Comparison of ENCODE assay signal across 12 cellular contexts in genomic region chr9:20479419-20480155, GRCh38.
DNase-seq lines count a peak whose midpoint lies in the region; ATAC-seq and TF ChIP-seq lines count a peak whose summit lies in the region.
"Had no signal": no experiment of that assay in that cellular context is flagged by ENCODE, and none has a peak within 500 bp of the region (broad histone marks: within the 10 kb centered on the region; RNA-seq: fewer than 3 reads in every experiment).

No MANE protein-coding gene starts in this region.

- no peaks in the 10 kb centered on the region for H3K27me3 ChIP-seq in CD4-positive, alpha-beta memory T cell (ENCODE audit: insufficient read depth, low read length)
- H3K27me3 ChIP-seq: ascending aorta had no signal

- peaks cover 78% of the 10 kb centered on the region for H3K4me1 Mint-ChIP-seq in activated naive CD4-positive, alpha-beta T cell treated with anti-CD3 and anti-CD28 coated beads, Interleukin-2, amount 50 U/mL, for 24 hours
- peaks cover 40% of the 10 kb centered on the region for H3K4me1 Mint-ChIP-seq in activated naive CD4-positive, alpha-beta T cell treated with anti-CD3 and anti-CD28 coated beads, Interleukin-2, amount 10 ng/mL, durations not matched to agents 7 days and 5 days
- peaks cover 26 to 52% (median 42%) of the 10 kb centered on the region in 4 donors for H3K4me1 Mint-ChIP-seq in CD4-positive, alpha-beta memory T cell

- H3K4me3 Mint-ChIP-seq in activated naive CD4-positive, alpha-beta T cell treated with anti-CD3 and anti-CD28 coated beads, Interleukin-2, amount 50 U/mL, for 24 hours: no peak overlapping the region
- no peak overlapping the region for H3K4me3 Mint-ChIP-seq in activated naive CD4-positive, alpha-beta T cell treated with anti-CD3 and anti-CD28 coated beads, Interleukin-2, amount 10 ng/mL, durations not matched to agents 7 days and 5 days
- H3K4me3 Mint-ChIP-seq in CD4-positive, alpha-beta memory T cell: no peak overlapping the region

- H3K9me3 Mint-ChIP-seq in activated naive CD4-positive, alpha-beta T cell treated with anti-CD3 and anti-CD28 coated beads, Interleukin-2, amount 50 U/mL, for 24 hours: peaks cover 3% of the 10 kb centered on the region
- no peaks in the 10 kb centered on the region for H3K9me3 Mint-ChIP-seq in activated naive CD4-positive, alpha-beta T cell treated with anti-CD3 and anti-CD28 coated beads, Interleukin-2, amount 10 ng/mL, durations not matched to agents 7 days and 5 days
- no peaks in the 10 kb centered on the region for H3K9me3 Mint-ChIP-seq in CD4-positive, alpha-beta memory T cell

- no peaks in the 10 kb centered on the region for H3K36me3 ChIP-seq in mucosa of descending colon (ENCODE audit: low read depth)
- H3K36me3 ChIP-seq in CD4-positive, alpha-beta memory T cell (ENCODE audit: insufficient read depth, low read length): no peaks in the 10 kb centered on the region
- H3K36me3 ChIP-seq: ascending aorta had no signal

- no peaks in the 10 kb centered on the region for H3K27me3 Mint-ChIP-seq in activated naive CD4-positive, alpha-beta T cell treated with anti-CD3 and anti-CD28 coated beads, Interleukin-2, amount 50 U/mL, for 24 hours
- no peaks in the 10 kb centered on the region for H3K27me3 Mint-ChIP-seq in activated naive CD4-positive, alpha-beta T cell treated with anti-CD3 and anti-CD28 coated beads, Interleukin-2, amount 10 ng/mL, durations not matched to agents 7 days and 5 days
- no peaks in the 10 kb centered on the region for H3K27me3 Mint-ChIP-seq in CD4-positive, alpha-beta memory T cell

- intact Hi-C loops in mucosa of descending colon (cut with DNase I, micrococcal nuclease): no loop called here
- intact Hi-C loops in CD4-positive, alpha-beta memory T cell (cut with micrococcal nuclease): no loop called here

- CTCF ChIA-PET in activated naive CD4-positive, alpha-beta T cell treated with anti-CD3 and anti-CD28 coated beads, Interleukin-2, amount 10 ng/mL, durations not matched to agents 7 days and 5 days (lab: Charles Lee): no interaction called here
- CTCF ChIA-PET in CD4-positive, alpha-beta memory T cell (lab: Charles Lee; ENCODE audit: partially characterized antibody): no interaction called here

- no peak overlapping the region for H3K27ac ChIP-seq in CD4-positive, alpha-beta memory T cell (ENCODE audit: low read depth, low read length)
- H3K27ac ChIP-seq: A549, ascending aorta had no signal

- no peak overlapping the region for H3K4me3 ChIP-seq in mucosa of descending colon
- no peak overlapping the region for H3K4me3 ChIP-seq in CD4-positive, alpha-beta memory T cell (ENCODE audit: low read length in 2 of 2)
- H3K4me3 ChIP-seq: A549, ascending aorta had no signal

- peak overlapping the region; percentile 30 for H3K27ac Mint-ChIP-seq in activated naive CD4-positive, alpha-beta T cell treated with anti-CD3 and anti-CD28 coated beads, Interleukin-2, amount 50 U/mL, for 24 hours
- H3K27ac Mint-ChIP-seq in activated naive CD4-positive, alpha-beta T cell treated with anti-CD3 and anti-CD28 coated beads, Interleukin-2, amount 10 ng/mL, durations not matched to agents 7 days and 5 days: no peak overlapping the region
- H3K27ac Mint-ChIP-seq in CD4-positive, alpha-beta memory T cell: peak overlapping the region in 1 of 7 donors; percentile 7

- peaks cover 12% of the 10 kb centered on the region for H3K36me3 Mint-ChIP-seq in activated naive CD4-positive, alpha-beta T cell treated with anti-CD3 and anti-CD28 coated beads, Interleukin-2, amount 50 U/mL, for 24 hours
- peaks cover 30% of the 10 kb centered on the region for H3K36me3 Mint-ChIP-seq in activated naive CD4-positive, alpha-beta T cell treated with anti-CD3 and anti-CD28 coated beads, Interleukin-2, amount 10 ng/mL, durations not matched to agents 7 days and 5 days
- H3K36me3 Mint-ChIP-seq in CD4-positive, alpha-beta memory T cell: peaks cover 0 to 5% of the 10 kb centered on the region in 2 donors

- H3K4me1 ChIP-seq in mucosa of descending colon (ENCODE audit: low read depth): peaks cover 7% of the 10 kb centered on the region
- peaks cover 5% of the 10 kb centered on the region for H3K4me1 ChIP-seq in CD4-positive, alpha-beta memory T cell (ENCODE audit: insufficient read depth, low read length)

- no peak for DNase-seq in activated naive CD4-positive, alpha-beta T cell treated with anti-CD3 and anti-CD28 coated beads, Interleukin-2, amount 10 ng/mL, durations not matched to agents 7 days and 5 days
- peak; percentile 20 for DNase-seq in HCEC 1CT
- DNase-seq in mucosa of descending colon: no peak
- DNase-seq in DMS153 treated with DMSO at 0.1 percent for 48 hours (lab: John Stamatoyannopoulos, UW; ENCODE audit: unreplicated experiment): no peak
- no peak for DNase-seq in activated CD4-positive, CD25-positive, alpha-beta regulatory T cell treated with anti-CD3 and anti-CD28 coated beads, Interleukin-2, amount 50 U/mL, for 72 hours
- no peak for DNase-seq in CD4-positive, alpha-beta memory T cell
- DNase-seq: activated CD4-positive, CD25-positive, alpha-beta regulatory T cell; NCI-H1694 had no signal

- no peaks in the 10 kb centered on the region for H3K9me3 ChIP-seq in mucosa of descending colon
- no peaks in the 10 kb centered on the region for H3K9me3 ChIP-seq in CD4-positive, alpha-beta memory T cell (ENCODE audit: control insufficient read depth in 1 of 2, low read length in 2 of 2)
- H3K9me3 ChIP-seq: A549, ascending aorta had no signal

- ATAC-seq in HG03460 (IDR thresholded peaks at IDR 0.05; ENCODE audit: unreplicated experiment) (peak; percentile 78), mucosa of descending colon (peak; percentile 35)

- POLR2A ChIA-PET in CD4-positive, alpha-beta memory T cell (lab: Charles Lee; ENCODE audit: partially characterized antibody): interaction anchor here (2.0 kb wide), 1 partner anchor 142 kb away, joined by 6 read pairs; the partner anchor contains the start of gene MLLT3

- no peak for TF ChIP-seq CTCF in mucosa of descending colon (IDR thresholded peaks at IDR 0.05)
